1 cellular context compared by ENCODE assay signal in the genomic region with DNA sequence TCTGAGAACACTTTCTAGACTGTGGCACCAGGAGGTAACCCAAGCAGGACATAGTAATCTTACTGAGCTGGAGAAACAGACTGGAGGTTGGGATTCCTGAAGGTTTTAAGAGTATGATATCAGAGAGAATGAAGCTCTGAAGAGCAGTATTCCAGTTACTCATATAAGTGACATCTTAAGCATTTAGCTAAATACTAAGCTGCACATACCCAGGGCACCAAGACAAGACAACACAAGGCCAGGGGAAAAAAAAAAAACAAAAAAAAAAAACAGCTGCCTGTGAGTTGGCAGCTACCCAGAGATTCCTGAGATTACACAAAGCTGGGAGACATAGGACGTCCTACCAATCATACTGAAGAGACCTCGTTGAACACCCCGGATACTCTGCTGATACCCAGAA.
TF ChIP-seq lines count a peak whose summit lies in the region.

No MANE protein-coding gene starts in this region.

TF ChIP-seq in SK-N-SH, 30 proteins besides CTCF, POLR2A, EP300 and RAD21 (continued from another document):
- TF ChIP-seq NRF1 (IDR thresholded peaks at IDR 0.05; ENCODE audit: low read depth, low read length) = no peak
- no peak for TF ChIP-seq SIN3A (IDR thresholded peaks at IDR 0.05; ENCODE audit: borderline replicate concordance, low read depth, low read length)
- no peak for TF ChIP-seq YY1 (IDR thresholded peaks at IDR 0.05; ENCODE audit: low read depth)
- TF ChIP-seq, protein P1, sequence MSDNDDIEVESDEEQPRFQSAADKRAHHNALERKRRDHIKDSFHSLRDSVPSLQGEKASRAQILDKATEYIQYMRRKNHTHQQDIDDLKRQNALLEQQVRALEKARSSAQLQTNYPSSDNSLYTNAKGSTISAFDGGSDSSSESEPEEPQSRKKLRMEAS (IDR thresholded peaks at IDR 0.05; ENCODE audit: low read depth) = 0 out of 2 replicates have a peak, but pooled peaks have one; percentile 19
- TF ChIP-seq RXRA (IDR thresholded peaks at IDR 0.05; ENCODE audit: borderline replicate concordance, low read depth) = 0 out of 2 replicates have a peak, but pooled peaks have one; percentile 41
- TF ChIP-seq ELF1 (IDR thresholded peaks at IDR 0.05) = no peak
- no peak for TF ChIP-seq GABPA (IDR thresholded peaks at IDR 0.05; ENCODE audit: low read depth)
- TF ChIP-seq, protein P2, sequence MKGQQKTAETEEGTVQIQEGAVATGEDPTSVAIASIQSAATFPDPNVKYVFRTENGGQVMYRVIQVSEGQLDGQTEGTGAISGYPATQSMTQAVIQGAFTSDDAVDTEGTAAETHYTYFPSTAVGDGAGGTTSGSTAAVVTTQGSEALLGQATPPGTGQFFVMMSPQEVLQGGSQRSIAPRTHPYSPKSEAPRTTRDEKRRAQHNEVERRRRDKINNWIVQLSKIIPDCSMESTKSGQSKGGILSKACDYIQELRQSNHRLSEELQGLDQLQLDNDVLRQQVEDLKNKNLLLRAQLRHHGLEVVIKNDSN (IDR thresholded peaks at IDR 0.05; ENCODE audit: borderline replicate concordance, low read depth) = no peak
- TF ChIP-seq, protein P3, sequence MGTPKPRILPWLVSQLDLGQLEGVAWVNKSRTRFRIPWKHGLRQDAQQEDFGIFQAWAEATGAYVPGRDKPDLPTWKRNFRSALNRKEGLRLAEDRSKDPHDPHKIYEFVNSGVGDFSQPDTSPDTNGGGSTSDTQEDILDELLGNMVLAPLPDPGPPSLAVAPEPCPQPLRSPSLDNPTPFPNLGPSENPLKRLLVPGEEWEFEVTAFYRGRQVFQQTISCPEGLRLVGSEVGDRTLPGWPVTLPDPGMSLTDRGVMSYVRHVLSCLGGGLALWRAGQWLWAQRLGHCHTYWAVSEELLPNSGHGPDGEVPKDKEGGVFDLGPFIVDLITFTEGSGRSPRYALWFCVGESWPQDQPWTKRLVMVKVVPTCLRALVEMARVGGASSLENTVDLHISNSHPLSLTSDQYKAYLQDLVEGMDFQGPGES (IDR thresholded peaks at IDR 0.05; ENCODE audit: low read depth, low read length) = no peak
- TF ChIP-seq, protein P4, sequence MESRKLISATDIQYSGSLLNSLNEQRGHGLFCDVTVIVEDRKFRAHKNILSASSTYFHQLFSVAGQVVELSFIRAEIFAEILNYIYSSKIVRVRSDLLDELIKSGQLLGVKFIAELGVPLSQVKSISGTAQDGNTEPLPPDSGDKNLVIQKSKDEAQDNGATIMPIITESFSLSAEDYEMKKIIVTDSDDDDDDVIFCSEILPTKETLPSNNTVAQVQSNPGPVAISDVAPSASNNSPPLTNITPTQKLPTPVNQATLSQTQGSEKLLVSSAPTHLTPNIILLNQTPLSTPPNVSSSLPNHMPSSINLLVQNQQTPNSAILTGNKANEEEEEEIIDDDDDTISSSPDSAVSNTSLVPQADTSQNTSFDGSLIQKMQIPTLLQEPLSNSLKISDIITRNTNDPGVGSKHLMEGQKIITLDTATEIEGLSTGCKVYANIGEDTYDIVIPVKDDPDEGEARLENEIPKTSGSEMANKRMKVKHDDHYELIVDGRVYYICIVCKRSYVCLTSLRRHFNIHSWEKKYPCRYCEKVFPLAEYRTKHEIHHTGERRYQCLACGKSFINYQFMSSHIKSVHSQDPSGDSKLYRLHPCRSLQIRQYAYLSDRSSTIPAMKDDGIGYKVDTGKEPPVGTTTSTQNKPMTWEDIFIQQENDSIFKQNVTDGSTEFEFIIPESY (IDR thresholded peaks at IDR 0.05; ENCODE audit: borderline replicate concordance, low read depth) = no peak
- no peak for TF ChIP-seq FOXM1 (IDR thresholded peaks at IDR 0.05; ENCODE audit: low read depth)
- no peak for TF ChIP-seq RFX5 (IDR thresholded peaks at IDR 0.05; ENCODE audit: low read length)
- TF ChIP-seq TEAD4 (IDR thresholded peaks at IDR 0.05; ENCODE audit: borderline replicate concordance, insufficient read depth) = peak; percentile 82
- no peak for TF ChIP-seq RCOR1 (IDR thresholded peaks at IDR 0.05; ENCODE audit: low read length)
- TF ChIP-seq NFIC (IDR thresholded peaks at IDR 0.05; ENCODE audit: borderline replicate concordance) = peak; percentile 94
- no peak for TF ChIP-seq EZH2phosphoT487 (IDR thresholded peaks at IDR 0.05; ENCODE audit: borderline replicate concordance, low read depth)
- TF ChIP-seq SMC3 (IDR thresholded peaks at IDR 0.05; ENCODE audit: low read depth, low read length) = no peak
- no peak for TF ChIP-seq FOXJ3 (CRISPR knock-in tag; IDR thresholded peaks at IDR 0.05)
- no peak for TF ChIP-seq POLR2AphosphoS5 (IDR thresholded peaks at IDR 0.05; ENCODE audit: low read depth, low read length)
